In genomic region chr1:183568176-183569041, GRCh38 we compare ENCODE assay signal across 10 cellular contexts. TPM values are rescaled to one million over a fixed set of nuclear protein-coding genes. Genes with fewer than 3 reads are reported as not detected.
A peak's percentile ranks its signal among the peaks of the same experiment; 100 is the strongest.
DNase-seq lines count a peak whose midpoint lies in the region; ATAC-seq, FAIRE-seq and TF ChIP-seq lines count a peak whose summit lies in the region.
"Had no signal": no experiment of that assay in that cellular context is flagged by ENCODE, and none has a peak within 500 bp of the region (broad histone marks: within the 10 kb centered on the region; RNA-seq: fewer than 3 reads in every experiment).

No MANE protein-coding gene starts in this region.

- H3K9me3 Mint-ChIP-seq in activated T-cell treated with anti-CD3 and anti-CD28 coated beads, Interleukin-2, amount 50 U/mL, for 72 hours, result no peaks in the 10 kb centered on the region
- H3K9me3 Mint-ChIP-seq: neural crest cell had no signal

- peak overlapping the region; percentile 44 to 66 for H3K4me3 Mint-ChIP-seq in activated T-cell treated with anti-CD3 and anti-CD28 coated beads, Interleukin-2, amount 50 U/mL, for 72 hours
- H3K4me3 Mint-ChIP-seq: neural crest cell had no signal

- H3K9me1 ChIP-seq in K562 (ENCODE audit: control insufficient read depth, insufficient read depth, low read length), result no peaks in the 10 kb centered on the region

- ATAC-seq in activated T-cell treated with anti-CD3 and anti-CD28 coated beads, Interleukin-2, amount 50 U/mL, for 72 hours (replicated peaks in 1 of 2), result peak; percentile 16
- ATAC-seq in K562, result no peak
- peak; percentile 22 for ATAC-seq in lung (ENCODE audit: insufficient read depth, low FRiP score)
- ATAC-seq in upper lobe of right lung, result peak; percentile 74
- ATAC-seq in HG02884 (IDR thresholded peaks at IDR 0.05; ENCODE audit: unreplicated experiment), result no peak

- peak overlapping the region; percentile 64 for H3K27ac Mint-ChIP-seq in activated T-cell treated with anti-CD3 and anti-CD28 coated beads, Interleukin-2, amount 50 U/mL, for 72 hours

- no peak for TF ChIP-seq RAD21 in K562 (CRISPR knock-in tag; conservative IDR thresholded peaks at IDR 0.05 in 1 of 2, IDR thresholded peaks at IDR 0.05 in 1 of 2)

- H3K9ac ChIP-seq in K562 (ENCODE audit: insufficient read depth in 1 of 2, low read depth in 2 of 2, low read length in 2 of 2), result no peak overlapping the region

- H3K4me1 Mint-ChIP-seq in activated T-cell treated with anti-CD3 and anti-CD28 coated beads, Interleukin-2, amount 50 U/mL, for 72 hours (ENCODE audit: low read depth), result peaks cover 31% of the 10 kb centered on the region
- H3K4me1 Mint-ChIP-seq: neural crest cell had no signal

- TF ChIP-seq POLR2A in K562 (conservative IDR thresholded peaks at IDR 0.05), result no peak

- in situ Hi-C loops in K562 (cut with MboI), result no loop called here

- intact Hi-C loops in K562 (cut with micrococcal nuclease) (no loop called here), upper lobe of right lung (cut with DNase I) (no loop called here)

- WGBS in K562 (ENCODE audit: insufficient coverage, low coverage, missing lambda C conversion rate), result 21% methylated on average over 12 of the region's 12 CpGs
- 46 to 63% methylated on average over 12 of the region's 12 CpGs for WGBS in lung, 2 donors

- FAIRE-seq in K562 (lab: Jason Lieb, UNC), result no peak

- no peaks in the 10 kb centered on the region for H3K79me2 ChIP-seq in K562 (ENCODE audit: control insufficient read depth, insufficient read depth, low read length)

- CTCF ChIA-PET in K562 (lab: Yijun Ruan, JAX; ENCODE audit: low intra/inter-chr PET ratio), result no interaction called here

- no peaks in the 10 kb centered on the region for H3K36me3 ChIP-seq in K562 (ENCODE audit: control insufficient read depth, insufficient read depth, low read length)
- H3K36me3 ChIP-seq in lung (ENCODE audit: control insufficient read depth in 2 of 2, insufficient read depth in 2 of 2, low read length in 2 of 2), result peaks cover 0 to 2% of the 10 kb centered on the region in 2 donors
- H3K36me3 ChIP-seq in upper lobe of right lung, result peaks cover under 1% of the 10 kb centered on the region

- BruUV-seq in K562 (replicated peaks; lab: Mats Ljungman, UMichigan), result no TSS peak

- POLR2A ChIA-PET in K562 (lab: Yijun Ruan, JAX), result interaction anchor here (0.6 to 3.2 kb wide), 6 partner anchors 9 to 527 kb away, joined by 3 to 19 read pairs (median 9); no protein-coding TSS in a partner anchor

- peaks cover 10 to 13% of the 10 kb centered on the region in 2 experiments for H3K4me1 ChIP-seq in K562 (replicated peaks in 1 of 2; ENCODE audit: control insufficient read depth in 2 of 2, insufficient read depth in 2 of 2, low read length in 2 of 2)
- H3K4me1 ChIP-seq in lung (ENCODE audit: control insufficient read depth in 2 of 2, insufficient read depth in 2 of 2, low read length in 2 of 2), result peaks cover 0 to 3% of the 10 kb centered on the region in 2 donors
- H3K4me1 ChIP-seq in upper lobe of right lung, result peaks cover 3% of the 10 kb centered on the region

- no peaks in the 10 kb centered on the region for H3K9me3 ChIP-seq in K562 (replicated peaks; ENCODE audit: control insufficient read depth, insufficient read depth, low read depth, low read length)
- H3K9me3 ChIP-seq in lung (ENCODE audit: control insufficient read depth in 2 of 2, insufficient read depth in 1 of 2, low read length in 1 of 2), result no peaks in the 10 kb centered on the region
- no peaks in the 10 kb centered on the region for H3K9me3 ChIP-seq in upper lobe of right lung

- H3K27ac ChIP-seq in K562 (ENCODE audit: extremely low read depth, low read depth, low read length) (no peak overlapping the region), lung (ENCODE audit: low read depth in 1 of 2, low read length in 1 of 2) (peak overlapping the region in 1 of 2 donors; percentile 51), upper lobe of right lung (no peak overlapping the region)

- 0 out of 2 replicates have a peak, but pooled peaks cover 5% of the 10 kb centered on the region for H4K20me1 ChIP-seq in K562 (replicated peaks; ENCODE audit: control insufficient read depth, insufficient read depth, low read length)

- peak in 1 of 2 donors; percentile 13 for DNase-seq in activated T-cell treated with anti-CD3 and anti-CD28 coated beads, Interleukin-2, amount 50 U/mL, for 72 hours
- no peak for DNase-seq in activated T-cell treated with anti-CD3 and anti-CD28 coated beads, Interleukin-2, amount 50 U/mL, for 1 hour
- DNase-seq in K562 (ENCODE audit: extremely low read depth in 1 of 4, low spot score in 3 of 4) (no peak), lung (ENCODE audit: low spot score) (no peak), upper lobe of right lung (no peak), NCI-H446 treated with DMSO at 0.1 percent for 48 hours (lab: John Stamatoyannopoulos, UW) (no peak), NCI-H146 (lab: John Stamatoyannopoulos, UW) (no peak)
- DNase-seq: NCI-H345 had no signal

- H3K4me3 ChIP-seq in K562, result no peak overlapping the region
- H3K4me3 ChIP-seq in lung, result no peak overlapping the region
- no peak overlapping the region for H3K4me3 ChIP-seq in upper lobe of right lung

- H3K27me3 Mint-ChIP-seq in activated T-cell treated with anti-CD3 and anti-CD28 coated beads, Interleukin-2, amount 50 U/mL, for 72 hours (ENCODE audit: low read depth), result no peaks in the 10 kb centered on the region

- H3K27me3 ChIP-seq in K562 (ENCODE audit: control insufficient read depth in 2 of 2, insufficient read depth in 2 of 2, low read length in 2 of 2) (peaks cover 21 to 40% of the 10 kb centered on the region in 2 experiments), lung (ENCODE audit: control insufficient read depth, insufficient read depth) (no peaks in the 10 kb centered on the region), upper lobe of right lung (no peaks in the 10 kb centered on the region)

- peaks cover 0 to 12% of the 10 kb centered on the region in 2 donors for H3K36me3 Mint-ChIP-seq in activated T-cell treated with anti-CD3 and anti-CD28 coated beads, Interleukin-2, amount 50 U/mL, for 72 hours (ENCODE audit: insufficient read depth in 2 of 2)

- H3K4me2 ChIP-seq in K562 (ENCODE audit: insufficient read depth, low read length), result peak overlapping the region; percentile 31; the same call in 1 of the 2 replicates

- no peak for TF ChIP-seq EP300 in K562 (IDR thresholded peaks at IDR 0.05; ENCODE audit: low read length)

- TF ChIP-seq CTCF in K562 (IDR thresholded peaks at IDR 0.05 in 2 of 3, conservative IDR thresholded peaks at IDR 0.05 in 1 of 3; ENCODE audit: insufficient read depth in 2 of 3, low read depth in 1 of 3, low read length in 3 of 3) (no peak), lung (IDR thresholded peaks at IDR 0.05; ENCODE audit: control extremely low read depth, extremely low read depth) (no peak), upper lobe of right lung (IDR thresholded peaks at IDR 0.05) (no peak)

- H2AFZ ChIP-seq in K562 (ENCODE audit: low read depth, low read length), result no peak overlapping the region

TF ChIP-seq in K562, 482 proteins besides CTCF, POLR2A, EP300 and RAD21 (continues in another document):
- TF ChIP-seq ZNF395 (CRISPR knock-in tag; IDR thresholded peaks at IDR 0.05), result 0 out of 2 replicates have a peak, but pooled peaks have one; percentile 33
- no peak for TF ChIP-seq ZNF644 (tag; IDR thresholded peaks at IDR 0.05; ENCODE audit: low read depth)
- TF ChIP-seq CHCHD3 (CRISPR knock-in tag; IDR thresholded peaks at IDR 0.05), result no peak

RNA-seq across cellular contexts. Expression of gene NCF2, which starts 21.9 kb away (rescaled TPM):
- 10 to 100 TPM; 22.6 to 29.5 TPM for total RNA-seq in activated T-cell treated with anti-CD3 and anti-CD28 coated beads, Interleukin-2, amount 50 U/mL, for 72 hours
- 0.16 TPM in 1 of 2 replicates, not detected in the other for total RNA-seq in K562 (2011; cell fraction: chromatin; rRNA removed; ENCODE audit: low replicate concordance)
- total RNA-seq in K562 (2011; cell fraction: nucleolus; rRNA removed), result not detected in 2 replicates
- not detected in 2 replicates for total RNA-seq in K562 (2011; cell fraction: nucleoplasm; rRNA removed)
- 0.18 TPM in 1 of 2 replicates, not detected in the other for total RNA-seq in K562 (2014; rRNA removed)
- 0.07 and 0.19 TPM in 2 replicates for total RNA-seq in K562 (2014; rRNA removed; fragmentation: Illumina TruSeq; extraction: Trizol)
- 0.49 and 0.54 TPM in 2 replicates for total RNA-seq in K562 (2015; rRNA removed; fragmentation: Illumina TruSeq; extraction: Trizol)
- total RNA-seq in K562 (2021), result 0.38 and 0.42 TPM in 2 replicates
- polyA plus RNA-seq in K562 (2011; rRNA removed), result 0.26 TPM in 1 of 2 replicates, not detected in the other
- 0.12 TPM in 1 of 2 replicates, not detected in the other for polyA plus RNA-seq in K562 (2011; cell fraction: cytosol; rRNA removed)
- polyA plus RNA-seq in K562 (2011; cell fraction: nucleus; rRNA removed), result not detected in 2 replicates
- 0.17 and 0.42 TPM in 2 replicates for polyA plus RNA-seq in K562 (2012)
- polyA plus RNA-seq in K562 (2014; fragmentation: Illumina TruSeq; extraction: Trizol), result 0.07 TPM in 1 of 2 replicates, not detected in the other
- polyA plus RNA-seq in K562 (2014; fragmentation: Nextera tagmentation; extraction: Ambion mirVana), result under 1 TPM in 1 of 2 experiments, not detected in 1; 0.10 TPM
- polyA plus RNA-seq in K562 (2014; rRNA removed), result 0.15 TPM in 1 of 2 replicates, not detected in the other
- not detected in 2 replicates for polyA minus RNA-seq in K562 (2011; rRNA and poly(A)+ RNA removed)
- not detected in 2 replicates for polyA minus RNA-seq in K562 (2011; cell fraction: cytosol; rRNA and poly(A)+ RNA removed)
- polyA minus RNA-seq in K562 (2011; cell fraction: nucleus; rRNA and poly(A)+ RNA removed), result not detected in 2 replicates
- total RNA-seq in lung, result 10 to 100 TPM; 38.7 to 99.0 TPM
- polyA plus RNA-seq in lung, result 100 to 1,000 TPM in 1 of 2 donors, 10 to 100 TPM in 1; 49.6 to 193 TPM
- total RNA-seq in upper lobe of right lung, result 144 TPM
- total RNA-seq: neural crest cell had no signal

Comparison
In these comparisons a context has a peak if more than half of its experiments do, and no peak if none do; other contexts are left out.
1. ATAC-seq: peak in activated T-cell treated with anti-CD3 and anti-CD28 coated beads, Interleukin-2, amount 50 U/mL, for 72 hours (2 of 2), lung (single experiment) and upper lobe of right lung (single experiment); none in K562 (single experiment) and HG02884 (single experiment).
2. RNA of gene NCF2, which starts 21.9 kb away (total RNA-seq): 144 TPM in upper lobe of right lung (single experiment), 38.7 to 99.0 TPM in lung and 22.6 to 29.5 TPM in activated T-cell treated with anti-CD3 and anti-CD28 coated beads, Interleukin-2, amount 50 U/mL, for 72 hours; 0.07 to 0.54 TPM in K562; every median in the first group is over 10 times any median in the second.